ENCODE assay signal across 20 cellular contexts in the genomic region with DNA sequence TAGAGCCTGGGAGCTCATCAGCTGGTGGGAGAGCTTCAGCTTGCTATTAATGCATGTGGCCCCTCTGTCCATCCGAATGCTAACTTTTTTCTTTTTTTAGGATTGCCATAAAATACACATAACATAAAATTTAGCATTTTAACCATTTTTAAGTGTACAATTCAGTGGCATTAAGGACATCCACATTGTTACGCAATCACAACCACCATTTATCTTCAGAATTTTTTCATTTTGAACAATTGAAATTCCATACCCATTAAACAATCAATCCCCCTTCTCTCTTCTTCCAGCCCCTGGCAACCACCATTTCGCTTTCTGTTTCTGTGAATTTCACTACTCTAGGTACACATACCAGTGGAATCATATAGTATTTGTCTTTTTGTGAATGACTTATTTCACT. TPM values are rescaled to one million over a fixed set of nuclear protein-coding genes. Genes with fewer than 3 reads are reported as not detected.
DNase-seq lines count a peak whose midpoint lies in the region; ATAC-seq, FAIRE-seq and TF ChIP-seq lines count a peak whose summit lies in the region.
"Had no signal": no experiment of that assay in that cellular context is flagged by ENCODE, and none has a peak within 500 bp of the region (broad histone marks: within the 10 kb centered on the region; RNA-seq: fewer than 3 reads in every experiment).

No MANE protein-coding gene starts in this region.

- H3K4me3 ChIP-seq in HepG2 (replicated peaks in 1 of 3; ENCODE audit: insufficient read depth in 1 of 3, low read depth in 2 of 3, low read length in 3 of 3) (no peak overlapping the region), right lobe of liver (no peak overlapping the region), H1 (ENCODE audit: extremely low read depth in 1 of 4, insufficient read depth in 2 of 4, low read depth in 3 of 4, low read length in 4 of 4) (no peak overlapping the region)
- H3K4me3 ChIP-seq: GM23248 had no signal

- no peaks in the 10 kb centered on the region for H3K79me2 ChIP-seq in HepG2 (ENCODE audit: insufficient read depth, low read length)
- H3K79me2 ChIP-seq in H1 (ENCODE audit: control insufficient read depth in 1 of 2, insufficient read depth in 2 of 2, low read length in 2 of 2) = no peaks in the 10 kb centered on the region

- peaks cover 0 to 7% of the 10 kb centered on the region in 2 experiments; a peak in 1 of 5 replicates for H3K27me3 ChIP-seq in HepG2 (ENCODE audit: control insufficient read depth in 1 of 2, insufficient read depth in 2 of 2, low read length in 2 of 2)
- H3K27me3 ChIP-seq in right lobe of liver = no peaks in the 10 kb centered on the region
- peaks cover 0 to 9% (median 4%) of the 10 kb centered on the region in 4 experiments; a peak in 4 of 7 replicates for H3K27me3 ChIP-seq in H1 (replicated peaks in 1 of 4; ENCODE audit: control insufficient read depth in 3 of 4, extremely low read depth in 1 of 4, insufficient read depth in 3 of 4, low read length in 3 of 4)

- no peak for ATAC-seq in HepG2
- no peak for ATAC-seq in right lobe of liver

- 19% methylated on average over 3 of the region's 3 CpGs for WGBS in HepG2 (ENCODE audit: low lambda C conversion rate)
- WGBS in right lobe of liver (ENCODE audit: insufficient coverage, low coverage, low lambda C conversion rate, missing lambda C conversion rate) = 80% methylated on average over 3 of the region's 3 CpGs
- 89% methylated on average over 3 of the region's 3 CpGs; no CpG with 5 or more reads in 1 of the 2 experiments for WGBS in H1 (ENCODE audit: extremely low coverage in 1 of 2, insufficient coverage in 1 of 2, insufficient read length in 1 of 2, insufficient replicate concordance in 2 of 2, low coverage in 1 of 2, low lambda C conversion rate in 2 of 2, missing lambda C conversion rate in 1 of 2), 2 experiments

- peaks cover 5% of the 10 kb centered on the region for H3K4me1 Mint-ChIP-seq in activated T-cell treated with anti-CD3 and anti-CD28 coated beads, Interleukin-2, amount 50 U/mL, for 24 hours (ENCODE audit: low read depth)

- no peak overlapping the region for H3K4me3 Mint-ChIP-seq in activated T-cell treated with anti-CD3 and anti-CD28 coated beads, Interleukin-2, amount 50 U/mL, for 24 hours
- H3K4me3 Mint-ChIP-seq: CD4-positive, alpha-beta memory T cell; H9; HFFc6 had no signal

- H3K4me1 ChIP-seq in HepG2 (ENCODE audit: insufficient read depth, low read length) (no peaks in the 10 kb centered on the region), right lobe of liver (peaks cover 0 to 10% (median 3%) of the 10 kb centered on the region in 4 donors), H1 (replicated peaks in 1 of 4; ENCODE audit: control insufficient read depth in 3 of 4, insufficient read depth in 4 of 4, low read length in 3 of 4) (no peaks in the 10 kb centered on the region; a peak in 1 of 7 replicates)

- intact Hi-C loops in HepG2 (cut with micrococcal nuclease; ENCODE audit: unreplicated experiment) (no loop called here), right lobe of liver (cut with DNase I) (no loop called here)

- no peak overlapping the region for H3K18ac ChIP-seq in H1 (ENCODE audit: extremely low read depth, low read length)

- H2BK120ac ChIP-seq in H1 (replicated peaks; ENCODE audit: low read depth, low read length) = no peak overlapping the region

- no peak overlapping the region for H3K4ac ChIP-seq in H1 (replicated peaks; ENCODE audit: insufficient read length, low read depth, low read length)

- H3K9me3 ChIP-seq in HepG2 (ENCODE audit: low read length) = no peaks in the 10 kb centered on the region
- no peaks in the 10 kb centered on the region for H3K9me3 ChIP-seq in right lobe of liver
- no peaks in the 10 kb centered on the region for H3K9me3 ChIP-seq in H1 (ENCODE audit: insufficient read depth in 2 of 2, low read depth in 1 of 2, low read length in 1 of 2)

- DNase-seq in HepG2 (ENCODE audit: low spot score) = no peak
- no peak for DNase-seq in right lobe of liver
- DNase-seq in H1 (ENCODE audit: low read depth in 1 of 2, low spot score in 2 of 2) = no peak
- DNase-seq in activated T-cell treated with anti-CD3 and anti-CD28 coated beads, Interleukin-2, amount 50 U/mL, for 24 hours = no peak
- DNase-seq in NK-92 (lab: John Stamatoyannopoulos, UW; ENCODE audit: unreplicated experiment) = no peak
- DNase-seq: C1 segment of cervical spinal cord; Calu3; CD4-positive, alpha-beta memory T cell; COR-L47; DMS53; DMS79 treated with DMSO at 0.1 percent for 48 hours; GF-D8; GM23248; H9; HFFc6 had no signal

- in situ Hi-C loops in HepG2 (cut with HindIII; ENCODE audit: extremely low pct_ligation_motif_present, low pct_unique_long_range_greater_than_20kb) = no loop called here

- TF ChIP-seq POLR2A in HepG2 (IDR thresholded peaks at IDR 0.05; ENCODE audit: insufficient read depth in 1 of 2, low read depth in 2 of 2, low read length in 2 of 2) = no peak
- TF ChIP-seq POLR2A in right lobe of liver (IDR thresholded peaks at IDR 0.05) = no peak
- TF ChIP-seq POLR2A in H1 (IDR thresholded peaks at IDR 0.05; ENCODE audit: control extremely low read depth in 1 of 2, low read depth in 2 of 2, low read length in 2 of 2) = no peak

- CTCF ChIA-PET in HepG2 (lab: Yijun Ruan, JAX; ENCODE audit: low intra/inter-chr PET ratio, low total read pairs) (no interaction called here), H1 (lab: Charles Lee; ENCODE audit: partially characterized antibody) (interaction anchor here (0.6 to 1.3 kb wide), 2 partner anchors 9 to 93 kb away, joined by 3 read pairs; no protein-coding TSS in a partner anchor)

- no peaks in the 10 kb centered on the region for H4K20me1 ChIP-seq in HepG2 (ENCODE audit: insufficient read depth, low read length)
- no peaks in the 10 kb centered on the region for H4K20me1 ChIP-seq in H1 (replicated peaks in 1 of 2; ENCODE audit: control insufficient read depth in 1 of 2, insufficient read depth in 2 of 2, low read length in 2 of 2)

- no peak overlapping the region for H4K91ac ChIP-seq in H1 (replicated peaks; ENCODE audit: insufficient read length, low read length)

- no peak overlapping the region for H2BK20ac ChIP-seq in H1 (ENCODE audit: low read length)

- H3K27ac Mint-ChIP-seq in activated T-cell treated with anti-CD3 and anti-CD28 coated beads, Interleukin-2, amount 50 U/mL, for 24 hours = no peak overlapping the region
- H3K27ac Mint-ChIP-seq: CD4-positive, alpha-beta memory T cell; H9; HFFc6 had no signal

- H3K27ac ChIP-seq in HepG2 (ENCODE audit: extremely low read length, insufficient read depth, low read length) = no peak overlapping the region
- H3K27ac ChIP-seq in right lobe of liver = no peak overlapping the region
- no peak overlapping the region for H3K27ac ChIP-seq in H1 (ENCODE audit: low read depth, low read length)
- H3K27ac ChIP-seq: 22Rv1, GM23248 had no signal

- no peaks in the 10 kb centered on the region for H3K36me3 Mint-ChIP-seq in activated T-cell treated with anti-CD3 and anti-CD28 coated beads, Interleukin-2, amount 50 U/mL, for 24 hours (ENCODE audit: low read depth)
- H3K36me3 Mint-ChIP-seq: CD4-positive, alpha-beta memory T cell had no signal

- H3K56ac ChIP-seq in H1 (replicated peaks; ENCODE audit: insufficient read length, low read depth, low read length) = no peak overlapping the region

- H3K9ac ChIP-seq in HepG2 (ENCODE audit: insufficient read depth, low read depth, low read length) (no peak overlapping the region), H1 (replicated peaks in 1 of 4; ENCODE audit: extremely low read depth in 1 of 4, low read depth in 3 of 4, low read length in 3 of 4) (no peak overlapping the region)
- H3K9ac ChIP-seq: GM23248 had no signal

- no peak overlapping the region for H2BK12ac ChIP-seq in H1 (ENCODE audit: low read depth, low read length)

- no peak overlapping the region for H3K14ac ChIP-seq in H1 (ENCODE audit: insufficient read length)

- H3K4me2 ChIP-seq in HepG2 (ENCODE audit: low read depth, low read length) = no peak overlapping the region
- no peak overlapping the region for H3K4me2 ChIP-seq in H1 (ENCODE audit: insufficient read depth in 1 of 2, low read depth in 2 of 2, low read length in 2 of 2)

- BruUV-seq in HepG2 (replicated peaks; lab: Mats Ljungman, UMichigan) = no TSS peak

- H2BK5ac ChIP-seq in H1 (ENCODE audit: low read depth, low read length) = no peak overlapping the region

- no peak overlapping the region for H4K5ac ChIP-seq in H1 (ENCODE audit: insufficient read length, low read depth, low read length)

- TF ChIP-seq CTCF in HepG2 (CRISPR knock-in tag; IDR thresholded peaks at IDR 0.05) (no peak), right lobe of liver (IDR thresholded peaks at IDR 0.05) (no peak), H1 (IDR thresholded peaks at IDR 0.05; ENCODE audit: control extremely low read depth in 1 of 3, insufficient read depth in 1 of 3, low read depth in 1 of 3, low read length in 3 of 3) (no peak)

- no peak overlapping the region for H2AFZ ChIP-seq in HepG2 (ENCODE audit: low read length)
- H2AFZ ChIP-seq in H1 (ENCODE audit: low read length) = no peak overlapping the region
- H2AFZ ChIP-seq: GM23248 had no signal

- no peak for FAIRE-seq in HepG2 (lab: Jason Lieb, UNC)
- no peak for FAIRE-seq in H1 (lab: Jason Lieb, UNC)
- FAIRE-seq: GM12891 had no signal

- TF ChIP-seq RAD21 in HepG2 (CRISPR knock-in tag; IDR thresholded peaks at IDR 0.05) (no peak), Ishikawa (IDR thresholded peaks at IDR 0.05; ENCODE audit: low read depth) (no peak), H1 (IDR thresholded peaks at IDR 0.05 in 1 of 2, conservative IDR thresholded peaks at IDR 0.05 in 1 of 2; ENCODE audit: low read depth in 2 of 2, low read length in 2 of 2) (no peak)

- no peak for TF ChIP-seq EP300 in HepG2 (IDR thresholded peaks at IDR 0.05; ENCODE audit: low read depth in 2 of 2, low read length in 2 of 2)
- TF ChIP-seq EP300 in HepG2 (CRISPR knock-in tag; IDR thresholded peaks at IDR 0.05; ENCODE audit: borderline replicate concordance) = no peak
- no peak for TF ChIP-seq EP300 in Ishikawa (IDR thresholded peaks at IDR 0.05; ENCODE audit: borderline replicate concordance)
- TF ChIP-seq EP300 in H1 (IDR thresholded peaks at IDR 0.05; ENCODE audit: borderline replicate concordance in 1 of 2, low read depth in 2 of 2, low read length in 2 of 2) = no peak

- H3K27me3 Mint-ChIP-seq in activated T-cell treated with anti-CD3 and anti-CD28 coated beads, Interleukin-2, amount 50 U/mL, for 24 hours = peaks cover 53% of the 10 kb centered on the region

- H2BK15ac ChIP-seq in H1 (ENCODE audit: low read length) = no peak overlapping the region

- peaks cover 5% of the 10 kb centered on the region; the same call in 1 of the 2 replicates for H3K23me2 ChIP-seq in H1 (ENCODE audit: low read depth, low read length)

- H2AK5ac ChIP-seq in H1 (ENCODE audit: low read depth, low read length) = no peak overlapping the region

- no peak overlapping the region for H3K23ac ChIP-seq in H1 (ENCODE audit: insufficient read length)

- H3K36me3 ChIP-seq in HepG2 (replicated peaks in 1 of 2; ENCODE audit: control insufficient read depth in 1 of 2, insufficient read depth in 2 of 2, low read length in 2 of 2) (no peaks in the 10 kb centered on the region), right lobe of liver (no peaks in the 10 kb centered on the region), H1 (ENCODE audit: control insufficient read depth in 2 of 4, insufficient read depth in 4 of 4, low read length in 3 of 4) (no peaks in the 10 kb centered on the region)

- no peak overlapping the region for H4K8ac ChIP-seq in H1 (ENCODE audit: extremely low read depth, insufficient read depth, low read length)

- H3K79me1 ChIP-seq in H1 (ENCODE audit: low read depth, low read length) = no peaks in the 10 kb centered on the region

- POLR2A ChIA-PET in HepG2 (lab: Yijun Ruan, JAX) (no interaction called here), H1 (lab: Charles Lee; ENCODE audit: partially characterized antibody) (no interaction called here)

- H3K9me3 Mint-ChIP-seq in activated T-cell treated with anti-CD3 and anti-CD28 coated beads, Interleukin-2, amount 50 U/mL, for 24 hours = peaks cover 3% of the 10 kb centered on the region
- H3K9me3 Mint-ChIP-seq: H9 had no signal

RNA-seq across cellular contexts. Expression of a gene that starts 4.9 kb away (rescaled TPM):
- not detected in 2 replicates for total RNA-seq in HepG2 (2016; rRNA removed; fragmentation: Illumina TruSeq; extraction: Trizol)
- total RNA-seq in HepG2 (2016; cell fraction: cytosol; rRNA removed; fragmentation: Illumina TruSeq; extraction: Trizol; ENCODE audit: low read depth) = not detected in 2 replicates
- total RNA-seq in HepG2 (2016; cell fraction: insoluble cytoplasmic fraction; rRNA removed; fragmentation: Illumina TruSeq; extraction: Trizol) = not detected in 2 replicates
- not detected in 2 replicates for total RNA-seq in HepG2 (2016; cell fraction: membrane; rRNA removed; fragmentation: Illumina TruSeq; extraction: Trizol)
- not detected in 2 replicates for total RNA-seq in HepG2 (2016; cell fraction: nucleus; rRNA removed; fragmentation: Illumina TruSeq; extraction: Trizol)
- not detected in 2 replicates for polyA plus RNA-seq in HepG2 (2011; rRNA removed)
- polyA plus RNA-seq in HepG2 (2011; cell fraction: cytosol; rRNA removed) = not detected in 2 replicates
- polyA plus RNA-seq in HepG2 (2011; cell fraction: nucleus; rRNA removed) = not detected in 2 replicates
- polyA plus RNA-seq in HepG2 (2012) = not detected in 2 replicates
- polyA plus RNA-seq in HepG2 (2016; cell fraction: cytosol; fragmentation: Illumina TruSeq; extraction: Trizol; ENCODE audit: low read depth) = not detected in 2 replicates
- polyA plus RNA-seq in HepG2 (2016; cell fraction: insoluble cytoplasmic fraction; fragmentation: Illumina TruSeq; extraction: Trizol; ENCODE audit: low read depth) = not detected in 2 replicates
- polyA plus RNA-seq in HepG2 (2016; cell fraction: membrane; fragmentation: Illumina TruSeq; extraction: Trizol; ENCODE audit: low read depth) = not detected in 2 replicates
- polyA plus RNA-seq in HepG2 (2016; cell fraction: nucleus; fragmentation: Illumina TruSeq; extraction: Trizol; ENCODE audit: insufficient read depth, low read depth) = not detected in 2 replicates
- 96.2 TPM in 1 of 2 replicates, not detected in the other for polyA minus RNA-seq in HepG2 (2011; rRNA and poly(A)+ RNA removed; ENCODE audit: low replicate concordance)
- 0.44 TPM in 1 of 2 replicates, not detected in the other for polyA minus RNA-seq in HepG2 (2011; cell fraction: cytosol; rRNA and poly(A)+ RNA removed)
- polyA minus RNA-seq in HepG2 (2011; cell fraction: nucleus; rRNA and poly(A)+ RNA removed) = not detected in 2 replicates
- total RNA-seq in right lobe of liver = 1 to 10 TPM; 1.1 to 7.6 (median 3.6) TPM
- total RNA-seq in H1 (2021; fragmentation: NEBNext Ultra II Directional; extraction: Animal tissue kit (Norgen Biotek cat#: 25700)) = 10.8 and 11.9 TPM in 2 replicates
- 16.4 and 16.5 TPM in 2 replicates for polyA plus RNA-seq in H1 (2011; rRNA removed)
- polyA plus RNA-seq in H1 (2011; cell fraction: cytosol; rRNA removed) = 11.0 TPM
- polyA plus RNA-seq in H1 (2011; cell fraction: nucleus; rRNA removed) = 14.7 TPM
- polyA plus RNA-seq in H1 (2012, experiment 1 of 2) = 10.4 to 13.9 TPM (median 12.8 TPM) in 4 replicates
- 8.7 TPM for polyA plus RNA-seq in H1 (2012, experiment 2 of 2)
- 10.7 TPM for polyA plus RNA-seq in H1 (2013, experiment 1 of 2)
- 12.2 TPM for polyA plus RNA-seq in H1 (2013, experiment 2 of 2)
- polyA minus RNA-seq in H1 (2011; rRNA and poly(A)+ RNA removed) = 19.1 and 20.3 TPM in 2 replicates
- polyA minus RNA-seq in H1 (2011; cell fraction: cytosol; rRNA and poly(A)+ RNA removed) = 19.4 TPM
- 14.2 TPM for polyA minus RNA-seq in H1 (2011; cell fraction: nucleus; rRNA and poly(A)+ RNA removed)
- total RNA-seq: A673; CD4-positive, alpha-beta memory T cell; G401; HFFc6 had no signal
- polyA plus RNA-seq: CD4-positive, alpha-beta memory T cell had no signal
